ENCODE assay signal across 39 cellular contexts in the genomic region with DNA sequence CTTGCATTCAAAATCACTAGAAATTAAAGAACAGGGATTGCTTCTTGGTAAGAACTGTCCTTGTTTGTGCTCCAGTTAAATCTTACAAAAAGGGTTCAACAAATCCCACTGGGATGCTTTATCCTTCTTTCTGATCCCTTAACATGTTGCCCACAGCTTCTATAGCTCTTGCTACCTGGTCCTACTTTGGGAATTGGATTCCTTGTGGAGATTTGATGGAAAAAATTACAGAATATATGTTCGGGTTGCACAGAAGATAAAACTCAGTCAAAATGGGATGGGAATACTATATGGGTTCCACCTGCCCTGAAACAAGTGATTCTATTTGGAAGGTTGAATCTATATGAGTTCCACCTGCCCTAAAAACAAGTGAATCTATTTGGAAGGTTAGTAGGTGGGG. TPM values are rescaled to one million over a fixed set of nuclear protein-coding genes. Genes with fewer than 3 reads are reported as not detected.
"Had no signal": no experiment of that assay in that cellular context is flagged by ENCODE, and none has a peak within 500 bp of the region (broad histone marks: within the 10 kb centered on the region; RNA-seq: fewer than 3 reads in every experiment).

A gene with protein sequence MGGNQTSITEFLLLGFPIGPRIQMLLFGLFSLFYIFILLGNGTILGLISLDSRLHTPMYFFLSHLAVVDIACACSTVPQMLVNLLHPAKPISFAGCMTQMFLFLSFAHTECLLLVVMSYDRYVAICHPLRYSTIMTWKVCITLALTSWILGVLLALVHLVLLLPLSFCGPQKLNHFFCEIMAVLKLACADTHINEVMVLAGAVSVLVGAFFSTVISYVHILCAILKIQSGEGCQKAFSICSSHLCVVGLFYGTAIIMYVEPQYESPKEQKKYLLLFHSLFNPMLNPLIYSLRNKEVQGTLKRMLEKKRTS (plus strand): TSS at position 301 of the 400 bp plus-strand sequence. CDS start 4,409 bp downstream, outside the sequence.

- H3K27ac ChIP-seq: KMS-11 had no signal

- H3K4me3 ChIP-seq: MG63 had no signal

- H3K27me3 ChIP-seq: MG63 had no signal

- DNase-seq: Karpas-422, Kasumi-1, KG1, MG63, MM.1S, MV-4-11, NCI-H1048, NCI-H1092, NCI-H1092 treated with DMSO at 0.1 percent for 48 hours, NCI-H1105, NCI-H1105 treated with DMSO at 0.1 percent for 48 hours, NCI-H1417, NCI-H1417 treated with DMSO at 0.1 percent for 48 hours, NCI-H1436, NCI-H1436 treated with DMSO at 0.1 percent for 48 hours, NCI-H146, NCI-H1694, NCI-H1694 treated with DMSO at 0.1 percent for 48 hours, NCI-H187, NCI-H187 treated with DMSO at 0.1 percent for 48 hours, NCI-H1930, NCI-H2029, NCI-H2029 treated with DMSO at 0.1 percent for 48 hours, NCI-H2081, NCI-H2081 treated with DMSO at 0.1 percent for 48 hours, NCI-H2107, NCI-H2171, NCI-H2171 treated with DMSO at 0.1 percent for 48 hours, NCI-H2227 treated with DMSO at 0.1 percent for 48 hours, NCI-H226, NCI-H345, NCI-H446, NCI-H446 treated with DMSO at 0.1 percent for 48 hours, NCI-H510A had no signal

- H3K9me3 ChIP-seq: MG63 had no signal

- H3K4me2 ChIP-seq: KMS-11 had no signal

- H3K9ac ChIP-seq: KMS-11 had no signal

- H3K36me3 ChIP-seq: MG63 had no signal

RNA-seq across cellular contexts. Expression of the gene that starts here (rescaled TPM):
- total RNA-seq: LHCN-M2, M059J, MCF 10A, NCI-H460 had no signal
